ENCODE assay signal across 9 cellular contexts in the genomic region with DNA sequence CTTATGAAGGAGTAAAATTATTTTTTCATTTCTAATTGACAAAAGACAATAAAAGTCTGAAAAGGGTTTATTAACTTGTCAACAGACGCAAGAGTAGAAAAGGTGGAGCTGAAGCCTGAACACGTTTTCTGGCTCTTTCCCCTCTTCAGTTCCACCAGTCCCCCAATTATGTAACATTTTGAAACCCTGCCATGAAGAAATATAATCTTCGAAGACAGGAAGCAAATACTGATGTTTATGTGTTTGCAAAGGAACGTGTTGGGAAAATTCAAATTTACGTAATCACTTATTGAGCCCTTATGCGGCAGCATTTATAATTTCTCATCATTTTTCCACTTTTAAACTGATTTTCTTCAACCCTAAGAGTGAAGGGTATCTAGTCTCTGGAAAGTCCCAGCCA. TPM values are rescaled to one million over a fixed set of nuclear protein-coding genes. Genes with fewer than 3 reads are reported as not detected.
DNase-seq lines count a peak whose midpoint lies in the region; TF ChIP-seq lines count a peak whose summit lies in the region.
"Had no signal": no experiment of that assay in that cellular context is flagged by ENCODE, and none has a peak within 500 bp of the region (broad histone marks: within the 10 kb centered on the region; RNA-seq: fewer than 3 reads in every experiment).

No MANE protein-coding gene starts in this region.

- H3K9me3 ChIP-seq in BE2C = no peaks in the 10 kb centered on the region
- no peaks in the 10 kb centered on the region for H3K9me3 ChIP-seq in muscle layer of duodenum (ENCODE audit: control insufficient read depth in 1 of 2, low read length in 2 of 2)

- DNase-seq in BE2C (no peak), cerebellar cortex (ENCODE audit: low spot score) (peak; percentile 24), DMS153 (lab: John Stamatoyannopoulos, UW) (no peak), kidney glomerular epithelial cell (lab: John Stamatoyannopoulos, UW) (no peak), HK-2 (ENCODE audit: unreplicated experiment) (no peak)
- DNase-seq in Jurkat, Clone E6-1 (ENCODE audit: low read depth, low spot score) = no peak
- DNase-seq in stimulated activated CD4-positive, alpha-beta T cell treated with anti-CD3 and anti-CD28 coated beads, Interleukin-12 subunit alpha, Interleukin-12 subunit beta, amount 100 ng/mL, for 4 hours = no peak
- DNase-seq: dermis blood vessel endothelial cell had no signal

- H3K4me3 ChIP-seq in BE2C (ENCODE audit: low read depth, low read length) (peak overlapping the region; percentile 85), muscle layer of duodenum (ENCODE audit: low read depth in 1 of 2, low read length in 2 of 2) (peak overlapping the region; percentile 92 to 94)
- peak overlapping the region; percentile 89 for H3K4me3 ChIP-seq in Jurkat, Clone E6-1 (ENCODE audit: low read length)

- H3K27ac ChIP-seq in muscle layer of duodenum (ENCODE audit: low read length) = peak overlapping the region; percentile 98

- H3K36me3 ChIP-seq in BE2C = peaks cover 3% of the 10 kb centered on the region
- peaks cover 10 to 11% of the 10 kb centered on the region in 2 donors for H3K36me3 ChIP-seq in muscle layer of duodenum (ENCODE audit: control insufficient read depth in 1 of 2, insufficient read depth in 2 of 2, low read length in 2 of 2)

- no peaks in the 10 kb centered on the region for H3K27me3 ChIP-seq in BE2C
- H3K27me3 ChIP-seq in muscle layer of duodenum (ENCODE audit: low read depth, low read length) = no peaks in the 10 kb centered on the region

- no peaks in the 10 kb centered on the region for H3K4me1 ChIP-seq in BE2C
- peaks cover 0 to 19% of the 10 kb centered on the region in 2 donors for H3K4me1 ChIP-seq in muscle layer of duodenum (ENCODE audit: control insufficient read depth in 1 of 2, insufficient read depth in 2 of 2, low read length in 2 of 2)

- no peak for TF ChIP-seq CTCF in BE2C (IDR thresholded peaks at IDR 0.05; ENCODE audit: low read depth, low read length)

RNA-seq across cellular contexts. Expression of a gene that starts 0.8 kb away (rescaled TPM):
- polyA plus RNA-seq in BE2C (2012; ENCODE audit: insufficient read depth, insufficient read length, low read depth) = 35.1 TPM
- polyA plus RNA-seq in Jurkat, Clone E6-1 (2012; ENCODE audit: insufficient read depth, insufficient read length) = 23.7 TPM

RNA-seq across cellular contexts. Expression of a gene that starts 19.7 kb away (rescaled TPM):
- 3.1 TPM for polyA plus RNA-seq in BE2C (2012; ENCODE audit: insufficient read depth, insufficient read length, low read depth)
- not detected for polyA plus RNA-seq in Jurkat, Clone E6-1 (2012; ENCODE audit: insufficient read depth, insufficient read length)
